29 cellular contexts compared by ENCODE assay signal in genomic region chr5:19584131-19584530, GRCh38.
"Had no signal": no experiment of that assay in that cellular context is flagged by ENCODE, and none has a peak within 500 bp of the region (broad histone marks: within the 10 kb centered on the region; RNA-seq: fewer than 3 reads in every experiment).

No MANE protein-coding gene starts in this region.

- H3K4me2 ChIP-seq: hepatocyte had no signal

- H3K36me3 ChIP-seq: gastrocnemius medialis, ovary, transverse colon had no signal

- H3K27me3 Mint-ChIP-seq: activated B cell treated with CpG ODN at 0.5 μM for 24 hours; activated CD8-positive, alpha-beta T cell treated with anti-CD3 and anti-CD28 coated beads for 36 hours; activated T-helper 17 cell treated with anti-CD3 and anti-CD28 coated beads, Interleukin-2, amount 50 U/mL, for 72 hours; effector memory CD8-positive, alpha-beta T cell; naive B cell; progenitor cell of endocrine pancreas had no signal

- H3K4me1 Mint-ChIP-seq: activated B cell treated with CpG ODN at 0.5 μM for 24 hours; activated T-helper 17 cell treated with anti-CD3 and anti-CD28 coated beads, Interleukin-2, amount 50 U/mL, for 72 hours; mesothelial cell of epicardium; naive B cell; nephron progenitor cell had no signal

- H3K27ac ChIP-seq: gastrocnemius medialis, hepatocyte, ovary, skin epidermis, testis, transverse colon had no signal

- DNase-seq: activated B cell treated with CpG ODN at 0.5 μM for 24 hours; activated CD4-positive, alpha-beta T cell treated with anti-CD3 and anti-CD28 coated beads, Interleukin-2, amount 50 U/mL, for 1 hour; activated CD8-positive, alpha-beta T cell treated with anti-CD3 and anti-CD28 coated beads for 36 hours; activated gamma-delta T cell treated with Interleukin-2 at 50 U/mL for 16 hours; activated naive CD4-positive, alpha-beta T cell treated with anti-CD3 and anti-CD28 coated beads, Interleukin-2, amount 50 U/mL, for 16 hours; activated T-cell treated with anti-CD3 and anti-CD28 coated beads, Interleukin-2, amount 50 U/mL, for 4 hours; amniotic stem cell; caudate nucleus; cortex of kidney; effector memory CD8-positive, alpha-beta T cell; erythroblast; gastrocnemius medialis; islet precursor cell; left cardiac atrium; naive B cell; nephron progenitor cell; ovary; retina; stimulated activated CD4-positive, alpha-beta T cell treated with anti-CD3 and anti-CD28 coated beads, Interleukin-12 subunit alpha, Interleukin-12 subunit beta, amount 100 ng/mL, for 4 hours; stimulated activated CD4-positive, alpha-beta T cell treated with anti-CD3 and anti-CD28 coated beads, Interleukin-4, amount 100 ng/mL, for 1 hour; stimulated activated naive CD8-positive, alpha-beta T cell treated with anti-CD3 and anti-CD28 coated beads, Interleukin-15, Interleukin-2, amounts not matched to agents 100 U/mL and 50 U/mL, for 24 hours; testis; transverse colon had no signal

- H3K4me3 ChIP-seq: gastrocnemius medialis, hepatocyte, ovary, skin epidermis, testis, transverse colon had no signal

- H3K9me3 ChIP-seq: gastrocnemius medialis, ovary, testis had no signal

- H2AFZ ChIP-seq: hepatocyte had no signal

- ATAC-seq: activated CD8-positive, alpha-beta T cell treated with anti-CD3 and anti-CD28 coated beads for 36 hours; activated T-cell treated with anti-CD3 and anti-CD28 coated beads, Interleukin-2, amount 50 U/mL, for 4 hours; activated T-helper 17 cell treated with anti-CD3 and anti-CD28 coated beads, Interleukin-2, amount 50 U/mL, for 72 hours; effector memory CD8-positive, alpha-beta T cell; gastrocnemius medialis; left cardiac atrium; sciatic nerve; stimulated activated naive CD8-positive, alpha-beta T cell treated with anti-CD3 and anti-CD28 coated beads, Interleukin-15, Interleukin-2, amounts not matched to agents 100 U/mL and 50 U/mL, for 24 hours had no signal

- H3K27me3 ChIP-seq: gastrocnemius medialis, hepatocyte, ovary, testis, transverse colon had no signal

- H3K4me3 Mint-ChIP-seq: activated B cell treated with CpG ODN at 0.5 μM for 24 hours; activated CD8-positive, alpha-beta T cell treated with anti-CD3 and anti-CD28 coated beads for 36 hours; activated T-cell treated with anti-CD3 and anti-CD28 coated beads, Interleukin-2, amount 50 U/mL, for 4 hours; activated T-helper 17 cell treated with anti-CD3 and anti-CD28 coated beads, Interleukin-2, amount 50 U/mL, for 72 hours; effector memory CD8-positive, alpha-beta T cell; mesothelial cell of epicardium; naive B cell; nephron progenitor cell had no signal

- H3K4me1 ChIP-seq: gastrocnemius medialis, testis, transverse colon had no signal

- H3K27ac Mint-ChIP-seq: activated B cell treated with CpG ODN at 0.5 μM for 24 hours; activated CD8-positive, alpha-beta T cell treated with anti-CD3 and anti-CD28 coated beads for 36 hours; activated T-helper 17 cell treated with anti-CD3 and anti-CD28 coated beads, Interleukin-2, amount 50 U/mL, for 72 hours; effector memory CD8-positive, alpha-beta T cell; mesothelial cell of epicardium; naive B cell; nephron progenitor cell; progenitor cell of endocrine pancreas had no signal

- H3K79me2 ChIP-seq: hepatocyte had no signal

- H3K36me3 Mint-ChIP-seq: naive B cell had no signal
